11 cellular contexts compared by ENCODE assay signal in genomic region chr13:110421696-110422395, GRCh38.
DNase-seq lines count a peak whose midpoint lies in the region; TF ChIP-seq lines count a peak whose summit lies in the region.
"Had no signal": no experiment of that assay in that cellular context is flagged by ENCODE, and none has a peak within 500 bp of the region (broad histone marks: within the 10 kb centered on the region; RNA-seq: fewer than 3 reads in every experiment).

No MANE protein-coding gene starts in this region.

- H3K4me3 ChIP-seq in NB4 (ENCODE audit: low read depth, low read length) (no peak overlapping the region), cardiac fibroblast (replicated peaks in 1 of 2; ENCODE audit: low read depth in 2 of 2, low read length in 2 of 2) (no peak overlapping the region)

- no peak for TF ChIP-seq CTCF in NB4 (IDR thresholded peaks at IDR 0.05; ENCODE audit: low read depth, low read length)
- TF ChIP-seq CTCF in cardiac fibroblast (IDR thresholded peaks at IDR 0.05; ENCODE audit: low read depth, low read length), result no peak

- DNase-seq in GM03348 (ENCODE audit: low spot score), result peak; percentile 54
- peak; percentile 88 for DNase-seq in NB4 (ENCODE audit: low read depth)
- peak; percentile 68 to 76 for DNase-seq in cardiac fibroblast (ENCODE audit: low read depth in 2 of 2)
- peak; percentile 67 for DNase-seq in renal cortical epithelial cell (ENCODE audit: low read depth)
- no peak for DNase-seq in iPS-NIHi11 (ENCODE audit: low spot score)
- DNase-seq in T1000 (lab: John Stamatoyannopoulos, UW), result no peak
- no peak for DNase-seq in GM19238 (ENCODE audit: insufficient read length, low spot score)
- DNase-seq in NCI-H82 (lab: John Stamatoyannopoulos, UW), result no peak
- DNase-seq: activated CD8-positive, alpha-beta memory T cell treated with anti-CD3 and anti-CD28 coated beads, Interleukin-2, amount 50 U/mL, for 4 hours; naive B cell; NCI-H2171 treated with DMSO at 0.1 percent for 48 hours had no signal

- no peak for TF ChIP-seq POLR2A in NB4 (IDR thresholded peaks at IDR 0.05; ENCODE audit: extremely low read depth, insufficient read length)

Comparison
In these comparisons a context has a peak if more than half of its experiments do, and no peak if none do; other contexts are left out.
1. DNase-seq: peak in GM03348 (single experiment), NB4 (single experiment), cardiac fibroblast (2 of 2) and renal cortical epithelial cell (single experiment); none in iPS-NIHi11 (single experiment), T1000 (single experiment), GM19238 (single experiment) and NCI-H82 (single experiment).